Comparison of ENCODE assay signal across 1 cellular context in the genomic region with DNA sequence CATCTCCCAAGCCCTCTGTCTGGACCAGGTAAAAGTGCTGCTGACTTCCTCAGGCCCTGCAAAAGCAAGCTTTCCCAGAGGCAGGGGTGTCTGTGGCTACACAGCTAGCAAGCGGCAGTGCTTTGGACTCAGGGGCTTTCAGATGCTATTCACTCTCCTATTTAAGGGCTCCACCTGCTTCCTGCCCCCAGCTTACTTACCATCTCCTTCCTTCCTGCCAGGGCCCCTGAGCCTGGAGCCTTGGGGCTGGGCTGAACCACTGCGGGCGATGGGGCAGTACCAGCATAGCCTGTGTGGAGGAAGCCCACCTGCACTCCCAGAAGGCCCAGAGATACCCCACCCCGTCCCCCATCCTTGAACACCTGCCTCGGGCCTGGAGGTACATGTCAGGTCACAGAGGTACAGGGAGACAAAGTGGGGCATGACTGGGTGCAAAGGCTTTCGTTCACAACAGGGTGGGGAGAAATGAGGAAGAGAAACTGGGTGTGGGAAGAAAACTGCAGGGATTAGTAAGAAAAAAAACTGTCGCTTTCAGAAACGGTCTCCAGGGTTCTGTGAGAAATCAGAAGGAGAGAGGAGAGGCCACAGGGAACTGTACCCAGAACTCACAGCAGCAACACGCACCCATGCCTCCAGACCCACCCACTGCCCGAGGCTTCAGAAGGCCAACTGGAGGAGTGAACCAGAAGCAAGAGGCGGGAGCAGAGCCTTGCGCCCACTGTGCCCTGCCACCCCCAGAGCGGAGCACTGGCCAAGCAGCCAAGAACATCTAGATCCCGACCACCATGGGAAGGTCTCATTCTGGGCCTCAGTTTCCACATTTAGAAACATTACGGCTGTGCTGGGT.
A peak's percentile ranks its signal among the peaks of the same experiment; 100 is the strongest.
TF ChIP-seq lines count a peak whose summit lies in the region.

No MANE protein-coding gene starts in this region.

TF ChIP-seq in GM12878, 131 proteins besides CTCF, POLR2A, EP300 and RAD21 (continued from another document and continues in another):
- TF ChIP-seq, protein P1, sequence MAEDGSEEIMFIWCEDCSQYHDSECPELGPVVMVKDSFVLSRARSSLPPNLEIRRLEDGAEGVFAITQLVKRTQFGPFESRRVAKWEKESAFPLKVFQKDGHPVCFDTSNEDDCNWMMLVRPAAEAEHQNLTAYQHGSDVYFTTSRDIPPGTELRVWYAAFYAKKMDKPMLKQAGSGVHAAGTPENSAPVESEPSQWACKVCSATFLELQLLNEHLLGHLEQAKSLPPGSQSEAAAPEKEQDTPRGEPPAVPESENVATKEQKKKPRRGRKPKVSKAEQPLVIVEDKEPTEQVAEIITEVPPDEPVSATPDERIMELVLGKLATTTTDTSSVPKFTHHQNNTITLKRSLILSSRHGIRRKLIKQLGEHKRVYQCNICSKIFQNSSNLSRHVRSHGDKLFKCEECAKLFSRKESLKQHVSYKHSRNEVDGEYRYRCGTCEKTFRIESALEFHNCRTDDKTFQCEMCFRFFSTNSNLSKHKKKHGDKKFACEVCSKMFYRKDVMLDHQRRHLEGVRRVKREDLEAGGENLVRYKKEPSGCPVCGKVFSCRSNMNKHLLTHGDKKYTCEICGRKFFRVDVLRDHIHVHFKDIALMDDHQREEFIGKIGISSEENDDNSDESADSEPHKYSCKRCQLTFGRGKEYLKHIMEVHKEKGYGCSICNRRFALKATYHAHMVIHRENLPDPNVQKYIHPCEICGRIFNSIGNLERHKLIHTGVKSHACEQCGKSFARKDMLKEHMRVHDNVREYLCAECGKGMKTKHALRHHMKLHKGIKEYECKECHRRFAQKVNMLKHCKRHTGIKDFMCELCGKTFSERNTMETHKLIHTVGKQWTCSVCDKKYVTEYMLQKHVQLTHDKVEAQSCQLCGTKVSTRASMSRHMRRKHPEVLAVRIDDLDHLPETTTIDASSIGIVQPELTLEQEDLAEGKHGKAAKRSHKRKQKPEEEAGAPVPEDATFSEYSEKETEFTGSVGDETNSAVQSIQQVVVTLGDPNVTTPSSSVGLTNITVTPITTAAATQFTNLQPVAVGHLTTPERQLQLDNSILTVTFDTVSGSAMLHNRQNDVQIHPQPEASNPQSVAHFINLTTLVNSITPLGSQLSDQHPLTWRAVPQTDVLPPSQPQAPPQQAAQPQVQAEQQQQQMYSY (CRISPR knock-in tag; IDR thresholded peaks at IDR 0.05), result no peak
- TF ChIP-seq CHD2 (IDR thresholded peaks at IDR 0.05; ENCODE audit: borderline replicate concordance, low read depth, low read length) (peak; percentile 74; the same call in 1 of the 2 replicates), CEBPB (IDR thresholded peaks at IDR 0.05; ENCODE audit: borderline replicate concordance in 1 of 2, low read depth in 2 of 2, low read length in 2 of 2) (no peak), ZNF384 (IDR thresholded peaks at IDR 0.05; ENCODE audit: borderline replicate concordance, low read depth, low read length) (peak; percentile 94), ZBED1 (IDR thresholded peaks at IDR 0.05; ENCODE audit: borderline replicate concordance) (peak; percentile 93; the same call in 1 of the 2 replicates), ZBTB11 (CRISPR knock-in tag; IDR thresholded peaks at IDR 0.05) (no peak), IKZF1 (conservative IDR thresholded peaks at IDR 0.05) (peak; percentile 99), BCL11A (IDR thresholded peaks at IDR 0.05; ENCODE audit: low read depth, low read length) (peak; percentile 93), NRF1 (conservative IDR thresholded peaks at IDR 0.05; ENCODE audit: low read depth, low read length) (no peak), YY1 (IDR thresholded peaks at IDR 0.05; ENCODE audit: low read depth, low read length) (0 out of 2 replicates have a peak, but pooled peaks have one; percentile 36), YBX1 (IDR thresholded peaks at IDR 0.05) (no peak), KLF5 (IDR thresholded peaks at IDR 0.05; ENCODE audit: partially characterized antibody) (peak; percentile 45), E4F1 (IDR thresholded peaks at IDR 0.05; ENCODE audit: borderline replicate concordance, partially characterized antibody) (peak; percentile 24), DPF2 (IDR thresholded peaks at IDR 0.05) (peak; percentile 97), MLLT1 (IDR thresholded peaks at IDR 0.05) (peak; percentile 81), POLR2AphosphoS2 (IDR thresholded peaks at IDR 0.05; ENCODE audit: low read depth, low read length) (no peak), REST (IDR thresholded peaks at IDR 0.05; ENCODE audit: low read depth, low read length) (no peak), IRF5 (IDR thresholded peaks at IDR 0.05; ENCODE audit: borderline replicate concordance) (no peak), RB1 (IDR thresholded peaks at IDR 0.05; ENCODE audit: borderline replicate concordance) (peak; percentile 22; the same call in 1 of the 2 replicates)
- TF ChIP-seq, protein P2, sequence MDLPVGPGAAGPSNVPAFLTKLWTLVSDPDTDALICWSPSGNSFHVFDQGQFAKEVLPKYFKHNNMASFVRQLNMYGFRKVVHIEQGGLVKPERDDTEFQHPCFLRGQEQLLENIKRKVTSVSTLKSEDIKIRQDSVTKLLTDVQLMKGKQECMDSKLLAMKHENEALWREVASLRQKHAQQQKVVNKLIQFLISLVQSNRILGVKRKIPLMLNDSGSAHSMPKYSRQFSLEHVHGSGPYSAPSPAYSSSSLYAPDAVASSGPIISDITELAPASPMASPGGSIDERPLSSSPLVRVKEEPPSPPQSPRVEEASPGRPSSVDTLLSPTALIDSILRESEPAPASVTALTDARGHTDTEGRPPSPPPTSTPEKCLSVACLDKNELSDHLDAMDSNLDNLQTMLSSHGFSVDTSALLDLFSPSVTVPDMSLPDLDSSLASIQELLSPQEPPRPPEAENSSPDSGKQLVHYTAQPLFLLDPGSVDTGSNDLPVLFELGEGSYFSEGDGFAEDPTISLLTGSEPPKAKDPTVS (IDR thresholded peaks at IDR 0.05; ENCODE audit: low read depth, low read length), result no peak
- TF ChIP-seq, protein P3, sequence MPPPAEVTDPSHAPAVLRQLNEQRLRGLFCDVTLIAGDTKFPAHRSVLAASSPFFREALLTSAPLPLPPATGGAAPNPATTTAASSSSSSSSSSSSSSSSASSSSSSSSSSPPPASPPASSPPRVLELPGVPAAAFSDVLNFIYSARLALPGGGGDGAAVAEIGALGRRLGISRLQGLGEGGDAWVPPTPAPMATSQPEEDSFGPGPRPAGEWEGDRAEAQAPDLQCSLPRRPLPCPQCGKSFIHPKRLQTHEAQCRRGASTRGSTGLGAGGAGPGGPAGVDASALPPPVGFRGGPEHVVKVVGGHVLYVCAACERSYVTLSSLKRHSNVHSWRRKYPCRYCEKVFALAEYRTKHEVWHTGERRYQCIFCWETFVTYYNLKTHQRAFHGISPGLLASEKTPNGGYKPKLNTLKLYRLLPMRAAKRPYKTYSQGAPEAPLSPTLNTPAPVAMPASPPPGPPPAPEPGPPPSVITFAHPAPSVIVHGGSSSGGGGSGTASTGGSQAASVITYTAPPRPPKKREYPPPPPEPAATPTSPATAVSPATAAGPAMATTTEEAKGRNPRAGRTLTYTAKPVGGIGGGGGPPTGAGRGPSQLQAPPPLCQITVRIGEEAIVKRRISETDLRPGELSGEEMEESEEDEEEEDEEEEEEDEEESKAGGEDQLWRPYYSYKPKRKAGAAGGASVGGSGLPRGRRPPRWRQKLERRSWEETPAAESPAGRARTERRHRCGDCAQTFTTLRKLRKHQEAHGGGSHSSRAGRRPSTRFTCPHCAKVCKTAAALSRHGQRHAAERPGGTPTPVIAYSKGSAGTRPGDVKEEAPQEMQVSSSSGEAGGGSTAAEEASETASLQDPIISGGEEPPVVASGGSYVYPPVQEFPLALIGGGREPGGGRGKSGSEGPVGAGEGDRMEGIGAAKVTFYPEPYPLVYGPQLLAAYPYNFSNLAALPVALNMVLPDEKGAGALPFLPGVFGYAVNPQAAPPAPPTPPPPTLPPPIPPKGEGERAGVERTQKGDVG (CRISPR knock-in tag; IDR thresholded peaks at IDR 0.05), result no peak
- TF ChIP-seq, protein P4, sequence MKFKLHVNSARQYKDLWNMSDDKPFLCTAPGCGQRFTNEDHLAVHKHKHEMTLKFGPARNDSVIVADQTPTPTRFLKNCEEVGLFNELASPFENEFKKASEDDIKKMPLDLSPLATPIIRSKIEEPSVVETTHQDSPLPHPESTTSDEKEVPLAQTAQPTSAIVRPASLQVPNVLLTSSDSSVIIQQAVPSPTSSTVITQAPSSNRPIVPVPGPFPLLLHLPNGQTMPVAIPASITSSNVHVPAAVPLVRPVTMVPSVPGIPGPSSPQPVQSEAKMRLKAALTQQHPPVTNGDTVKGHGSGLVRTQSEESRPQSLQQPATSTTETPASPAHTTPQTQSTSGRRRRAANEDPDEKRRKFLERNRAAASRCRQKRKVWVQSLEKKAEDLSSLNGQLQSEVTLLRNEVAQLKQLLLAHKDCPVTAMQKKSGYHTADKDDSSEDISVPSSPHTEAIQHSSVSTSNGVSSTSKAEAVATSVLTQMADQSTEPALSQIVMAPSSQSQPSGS (IDR thresholded peaks at IDR 0.05; ENCODE audit: low read length), result peak; percentile 84; the same call in 1 of the 2 replicates
